ENCODE assay signal across 26 cellular contexts in the genomic region with DNA sequence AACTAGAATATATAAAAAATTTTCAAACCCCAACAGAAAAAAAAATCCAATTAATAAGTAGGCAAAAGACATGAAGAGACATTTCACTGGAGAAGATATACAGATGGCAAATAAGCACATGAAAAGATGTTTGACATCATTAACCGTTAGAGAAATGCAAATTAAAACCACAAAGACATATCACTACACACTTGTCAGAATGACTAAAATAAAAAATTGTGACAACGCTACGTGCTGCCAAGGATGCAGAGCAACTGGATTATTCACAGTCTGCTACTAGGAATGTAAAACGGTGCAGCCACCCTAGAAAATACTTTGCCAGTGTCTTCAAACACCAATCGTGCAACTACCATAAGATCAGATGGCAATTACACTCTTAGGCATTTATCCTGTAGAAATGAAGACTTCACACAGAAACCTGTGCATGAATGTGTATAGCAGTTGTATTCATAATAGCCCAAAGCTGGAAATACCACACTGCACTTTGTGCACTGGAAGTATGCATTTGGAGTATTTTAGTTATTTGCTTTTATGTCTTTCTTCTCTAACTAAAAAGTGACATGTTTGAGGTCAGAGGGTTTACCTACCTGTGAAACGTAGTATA.
DNase-seq lines count a peak whose midpoint lies in the region; ATAC-seq and TF ChIP-seq lines count a peak whose summit lies in the region.
"Had no signal": no experiment of that assay in that cellular context is flagged by ENCODE, and none has a peak within 500 bp of the region (broad histone marks: within the 10 kb centered on the region; RNA-seq: fewer than 3 reads in every experiment).

No MANE protein-coding gene starts in this region.

- ATAC-seq in HG03378 (IDR thresholded peaks at IDR 0.05; ENCODE audit: unreplicated experiment) (peak; percentile 43), HG02970 (IDR thresholded peaks at IDR 0.05; ENCODE audit: low FRiP score, unreplicated experiment) (no peak)
- ATAC-seq in effector memory CD8-positive, alpha-beta T cell (replicated peaks): no peak
- ATAC-seq: body of pancreas; naive thymus-derived CD4-positive, alpha-beta T cell; stimulated activated naive B cell treated with anti-CD40 and anti-IgM and Interleukin-4, amounts not matched to agents 10 μg/mL and 1 μg/mL and 100 μg/mL, for 72 hours had no signal

- H3K4me2 ChIP-seq in OCI-LY7 (ENCODE audit: low read length) (no peak overlapping the region), fibroblast of lung (ENCODE audit: extremely low read depth, insufficient read depth, low read length) (no peak overlapping the region)

- H3K4me1 ChIP-seq in OCI-LY7 (ENCODE audit: insufficient read depth, low read length, poor library complexity, severe bottlenecking) (peaks cover 5% of the 10 kb centered on the region), fibroblast of lung (ENCODE audit: control insufficient read depth, extremely low read depth, insufficient read depth, low read length) (peaks cover 4% of the 10 kb centered on the region)
- H3K4me1 ChIP-seq: body of pancreas, psoas muscle, upper lobe of left lung had no signal

- intact Hi-C loops in OCI-LY7 (cut with micrococcal nuclease; ENCODE audit: unreplicated experiment): no loop called here

- no peaks in the 10 kb centered on the region for H3K27me3 Mint-ChIP-seq in effector memory CD8-positive, alpha-beta T cell
- H3K27me3 Mint-ChIP-seq: stimulated activated naive B cell treated with anti-CD40 and anti-IgM and Interleukin-4, amounts not matched to agents 10 μg/mL and 1 μg/mL and 100 μg/mL, for 72 hours had no signal

- H3K4me3 Mint-ChIP-seq in effector memory CD8-positive, alpha-beta T cell: no peak overlapping the region
- H3K4me3 Mint-ChIP-seq: naive thymus-derived CD4-positive, alpha-beta T cell; stimulated activated naive B cell treated with anti-CD40 and anti-IgM and Interleukin-4, amounts not matched to agents 10 μg/mL and 1 μg/mL and 100 μg/mL, for 72 hours; T-helper 1 cell treated with Interleukin-12 subunit alpha and Interleukin-12 subunit beta and Interleukin-4 antibody, amounts not matched to agents 30 μg/mL and 1 μg/mL, for 36 hours had no signal

- H2AFZ ChIP-seq in OCI-LY7 (ENCODE audit: low read length) (peak overlapping the region; percentile 8; the same call in 1 of the 2 replicates), fibroblast of lung (ENCODE audit: low read length) (no peak overlapping the region)

- DNase-seq in DMS 273 treated with DMSO at 0.1 percent for 48 hours (lab: John Stamatoyannopoulos, UW): peak; percentile 13
- no peak for DNase-seq in OCI-LY7 (ENCODE audit: low spot score)
- DNase-seq in fibroblast of lung (ENCODE audit: low read depth in 2 of 2): peak; percentile 59 to 91
- no peak for DNase-seq in effector memory CD8-positive, alpha-beta T cell
- no peak for DNase-seq in activated CD8-positive, alpha-beta memory T cell treated with anti-CD3 and anti-CD28 coated beads, Interleukin-2, amount 50 U/mL, for 4 hours
- DNase-seq in NCI-H1092 treated with DMSO at 0.1 percent for 48 hours (lab: John Stamatoyannopoulos, UW): no peak
- DNase-seq: activated CD4-positive, alpha-beta T cell treated with anti-CD3 and anti-CD28 coated beads for 48 hours; activated CD8-positive, alpha-beta memory T cell treated with anti-CD3 and anti-CD28 coated beads for 24 hours; activated gamma-delta T cell; activated T-cell treated with anti-CD3 and anti-CD28 coated beads, Interleukin-2, amount 50 U/mL, for 1 hour; body of pancreas; C1 segment of cervical spinal cord; left ventricle myocardium inferior; naive thymus-derived CD4-positive, alpha-beta T cell; NCI-H1105 treated with DMSO at 0.1 percent for 48 hours; NCI-H2029 treated with DMSO at 0.1 percent for 48 hours; NCI-H345; NCI-H82; psoas muscle; stimulated activated CD4-positive, alpha-beta T cell treated with anti-CD3 and anti-CD28 coated beads, Interleukin-15, amount 100 ng/mL, for 24 hours; stimulated activated naive B cell treated with anti-CD40 and anti-IgM and Interleukin-4, amounts not matched to agents 10 μg/mL and 1 μg/mL and 100 μg/mL, for 72 hours; upper lobe of left lung had no signal

- H3K4me3 ChIP-seq in OCI-LY7 (ENCODE audit: low read depth, low read length, poor library complexity, severe bottlenecking) (no peak overlapping the region), fibroblast of lung (replicated peaks in 1 of 4; ENCODE audit: control extremely low read depth in 1 of 4, insufficient read depth in 1 of 4, low read depth in 3 of 4, low read length in 4 of 4) (no peak overlapping the region)
- H3K4me3 ChIP-seq: body of pancreas, left ventricle myocardium inferior, psoas muscle, SK-N-MC, upper lobe of left lung had no signal

- H3K27ac ChIP-seq in OCI-LY7 (ENCODE audit: low read depth, low read length, poor library complexity, severe bottlenecking): no peak overlapping the region
- no peak overlapping the region for H3K27ac ChIP-seq in fibroblast of lung (ENCODE audit: insufficient read depth, low read length)
- H3K27ac ChIP-seq: body of pancreas, left ventricle myocardium inferior, psoas muscle, SK-N-MC, upper lobe of left lung had no signal

- H3K27ac Mint-ChIP-seq in effector memory CD8-positive, alpha-beta T cell: no peak overlapping the region
- H3K27ac Mint-ChIP-seq: naive thymus-derived CD4-positive, alpha-beta T cell; stimulated activated naive B cell treated with anti-CD40 and anti-IgM and Interleukin-4, amounts not matched to agents 10 μg/mL and 1 μg/mL and 100 μg/mL, for 72 hours; T-helper 1 cell treated with Interleukin-12 subunit alpha and Interleukin-12 subunit beta and Interleukin-4 antibody, amounts not matched to agents 30 μg/mL and 1 μg/mL, for 36 hours had no signal

- H3K9me3 ChIP-seq in OCI-LY7 (ENCODE audit: low read length) (no peaks in the 10 kb centered on the region), fibroblast of lung (ENCODE audit: control insufficient read depth, insufficient read depth, low read depth, low read length) (no peaks in the 10 kb centered on the region)
- H3K9me3 ChIP-seq: body of pancreas, left ventricle myocardium inferior, psoas muscle, upper lobe of left lung had no signal

- no peaks in the 10 kb centered on the region for H4K20me1 ChIP-seq in OCI-LY7 (ENCODE audit: insufficient read depth, low read length)
- H4K20me1 ChIP-seq in fibroblast of lung (ENCODE audit: control insufficient read depth, extremely low read depth, insufficient read depth, low read length): no peaks in the 10 kb centered on the region

- CTCF ChIA-PET in OCI-LY7 (lab: Charles Lee; ENCODE audit: unreplicated experiment): no interaction called here

- POLR2A ChIA-PET in OCI-LY7 (lab: Charles Lee): no interaction called here

- TF ChIP-seq CTCF in OCI-LY7 (conservative IDR thresholded peaks at IDR 0.05; ENCODE audit: low read length) (no peak), fibroblast of lung (conservative IDR thresholded peaks at IDR 0.05 in 1 of 2, IDR thresholded peaks at IDR 0.05 in 1 of 2; ENCODE audit: low read depth in 1 of 2, low read length in 2 of 2) (no peak)

- no TSS peak for BruUV-seq in OCI-LY7 (replicated peaks; lab: Mats Ljungman, UMichigan)

- no peaks in the 10 kb centered on the region for H3K9me2 ChIP-seq in OCI-LY7 (ENCODE audit: insufficient read depth, low read length)

- H3K36me3 Mint-ChIP-seq in effector memory CD8-positive, alpha-beta T cell (ENCODE audit: insufficient read depth): no peaks in the 10 kb centered on the region
- H3K36me3 Mint-ChIP-seq: naive thymus-derived CD4-positive, alpha-beta T cell; stimulated activated naive B cell treated with anti-CD40 and anti-IgM and Interleukin-4, amounts not matched to agents 10 μg/mL and 1 μg/mL and 100 μg/mL, for 72 hours had no signal

- no peaks in the 10 kb centered on the region for H3K36me3 ChIP-seq in OCI-LY7 (ENCODE audit: insufficient read depth, low read length)
- no peaks in the 10 kb centered on the region for H3K36me3 ChIP-seq in fibroblast of lung (ENCODE audit: control insufficient read depth, insufficient read depth, low read length)
- H3K36me3 ChIP-seq: left ventricle myocardium inferior, upper lobe of left lung had no signal

- no peaks in the 10 kb centered on the region for H3K27me3 ChIP-seq in fibroblast of lung (ENCODE audit: control insufficient read depth, insufficient read depth, low read length)
- H3K27me3 ChIP-seq: body of pancreas, upper lobe of left lung had no signal

- no peak overlapping the region for H3K9ac ChIP-seq in fibroblast of lung (ENCODE audit: insufficient read depth, low read length)

- H3K79me2 ChIP-seq in OCI-LY7 (ENCODE audit: insufficient read depth, low read depth, low read length) (no peaks in the 10 kb centered on the region), fibroblast of lung (ENCODE audit: control insufficient read depth, insufficient read depth, low read length) (no peaks in the 10 kb centered on the region)

- H3K4me1 Mint-ChIP-seq in effector memory CD8-positive, alpha-beta T cell (ENCODE audit: low read depth in 2 of 2): no peaks in the 10 kb centered on the region
- H3K4me1 Mint-ChIP-seq: naive thymus-derived CD4-positive, alpha-beta T cell; stimulated activated naive B cell treated with anti-CD40 and anti-IgM and Interleukin-4, amounts not matched to agents 10 μg/mL and 1 μg/mL and 100 μg/mL, for 72 hours had no signal

- H3K9me3 Mint-ChIP-seq in effector memory CD8-positive, alpha-beta T cell: no peaks in the 10 kb centered on the region
- H3K9me3 Mint-ChIP-seq: naive thymus-derived CD4-positive, alpha-beta T cell; T-helper 1 cell treated with Interleukin-12 subunit alpha and Interleukin-12 subunit beta and Interleukin-4 antibody, amounts not matched to agents 30 μg/mL and 1 μg/mL, for 36 hours had no signal

Comparison
In these comparisons a context has a peak if more than half of its experiments do, and no peak if none do; other contexts are left out.
1. DNase-seq: peak in DMS 273 treated with DMSO at 0.1 percent for 48 hours (single experiment) and fibroblast of lung (2 of 2); none in OCI-LY7 (single experiment), effector memory CD8-positive, alpha-beta T cell (0 of 3), activated CD8-positive, alpha-beta memory T cell treated with anti-CD3 and anti-CD28 coated beads, Interleukin-2, amount 50 U/mL, for 4 hours (single experiment) and NCI-H1092 treated with DMSO at 0.1 percent for 48 hours (single experiment).